Comparison of ENCODE assay signal across 11 cellular contexts in the genomic region with DNA sequence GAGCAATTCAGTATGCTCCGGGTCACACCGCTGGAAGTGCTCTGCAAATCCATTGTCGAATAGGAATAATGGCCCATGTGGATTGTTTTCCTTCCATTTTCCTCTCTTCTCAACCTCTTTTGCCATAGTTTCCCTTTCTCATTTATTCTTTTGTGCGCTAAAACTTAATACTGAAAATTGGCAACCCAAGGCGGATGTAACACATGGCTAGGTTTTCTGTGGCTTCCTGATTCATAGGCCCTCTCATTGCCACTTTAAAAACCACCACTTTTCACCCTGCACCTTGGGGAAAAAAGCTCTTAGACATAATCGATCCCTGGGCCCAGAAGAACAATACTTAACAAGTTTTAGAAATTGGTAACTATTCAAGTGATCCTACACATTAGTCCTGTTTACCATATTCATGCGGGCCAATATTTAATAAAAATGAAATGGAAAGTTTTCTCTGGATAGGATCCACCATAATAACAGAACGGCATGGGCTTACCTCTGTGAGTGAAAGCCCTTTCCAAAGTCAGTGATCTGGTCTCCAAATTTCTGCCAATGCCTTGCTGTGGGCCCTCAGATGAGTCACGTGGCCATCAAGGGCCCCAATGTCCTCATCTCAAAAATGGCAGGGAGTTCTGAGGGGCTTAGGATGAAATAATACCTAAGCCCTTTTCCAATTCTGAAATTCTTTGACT. TPM values are rescaled to one million over a fixed set of nuclear protein-coding genes. Genes with fewer than 3 reads are reported as not detected.
A peak's percentile ranks its signal among the peaks of the same experiment; 100 is the strongest.
DNase-seq lines count a peak whose midpoint lies in the region; ATAC-seq and TF ChIP-seq lines count a peak whose summit lies in the region.
"Had no signal": no experiment of that assay in that cellular context is flagged by ENCODE, and none has a peak within 500 bp of the region (broad histone marks: within the 10 kb centered on the region; RNA-seq: fewer than 3 reads in every experiment).

No MANE protein-coding gene starts in this region.

- TF ChIP-seq POLR2A in heart left ventricle (IDR thresholded peaks at IDR 0.05), result no peak

- H3K9me3 ChIP-seq in heart left ventricle, result no peaks in the 10 kb centered on the region

- DNase-seq in glomerular visceral epithelial cell (ENCODE audit: extremely low spot score) (peak; percentile 18), CD1c-positive myeloid dendritic cell (ENCODE audit: extremely low spot score) (no peak), heart left ventricle (no peak)
- DNase-seq in stimulated activated CD4-positive, alpha-beta T cell treated with anti-CD3 and anti-CD28 coated beads, Interleukin-15, amount 100 ng/mL, for 24 hours, result no peak
- DNase-seq: activated CD8-positive, alpha-beta memory T cell treated with anti-CD3 and anti-CD28 coated beads, Interleukin-2, amount 50 U/mL, for 48 hours had no signal

- no peak overlapping the region for H3K4me3 ChIP-seq in heart left ventricle

- no peak for TF ChIP-seq CTCF in heart left ventricle (IDR thresholded peaks at IDR 0.05)

- H3K4me1 ChIP-seq in heart left ventricle, result peaks cover 0 to 36% (median 0%) of the 10 kb centered on the region in 12 donors

- peak overlapping the region in 1 of 12 donors; percentile 50 for H3K27ac ChIP-seq in heart left ventricle

- H3K27me3 ChIP-seq in heart left ventricle, result no peaks in the 10 kb centered on the region

- ATAC-seq in GM18861 (IDR thresholded peaks at IDR 0.05; ENCODE audit: unreplicated experiment) (peak; percentile 45), GM21526 (IDR thresholded peaks at IDR 0.05; ENCODE audit: low FRiP score, unreplicated experiment) (peak; percentile 42), HG03457 (IDR thresholded peaks at IDR 0.05; ENCODE audit: unreplicated experiment) (peak; percentile 43), heart left ventricle (no peak), GM19397 (IDR thresholded peaks at IDR 0.05; ENCODE audit: unreplicated experiment) (no peak)

- intact Hi-C loops in heart left ventricle (cut with DNase I), result no loop called here

- WGBS in heart left ventricle, 4 donors, result 80 to 90% (median 85%) methylated on average over 9 of the region's 9 CpGs

- H3K36me3 ChIP-seq in heart left ventricle, result no peaks in the 10 kb centered on the region

RNA-seq across cellular contexts. Expression of gene ITK, which starts 34.6 kb away (rescaled TPM):
- total RNA-seq in heart left ventricle, result 1 to 10 TPM in 2 of 9 donors, under 1 TPM in 7; 0.09 to 7.3 (median 0.44) TPM
- under 1 TPM; 0.25 to 0.42 TPM for polyA plus RNA-seq in heart left ventricle
- total RNA-seq: MCF 10A had no signal

RNA-seq across cellular contexts. Expression of gene GARIN3, which starts 49.2 kb away (rescaled TPM):
- total RNA-seq in heart left ventricle, result not detected
- not detected for polyA plus RNA-seq in heart left ventricle
- total RNA-seq: MCF 10A, omental fat pad had no signal

RNA-seq across cellular contexts. Expression of gene CYFIP2, which starts 50.6 kb away (rescaled TPM):
- total RNA-seq in heart left ventricle, result 10 to 100 TPM; 27.3 to 62.7 (median 39.1) TPM
- polyA plus RNA-seq in heart left ventricle, result 10 to 100 TPM; 23.2 TPM

Comparison
In these comparisons a context has a peak if more than half of its experiments do, and no peak if none do; other contexts are left out.
1. ATAC-seq: peak in GM18861 (single experiment), GM21526 (single experiment) and HG03457 (single experiment); none in heart left ventricle (0 of 4) and GM19397 (single experiment).